1 cellular context compared by ENCODE assay signal in the genomic region with DNA sequence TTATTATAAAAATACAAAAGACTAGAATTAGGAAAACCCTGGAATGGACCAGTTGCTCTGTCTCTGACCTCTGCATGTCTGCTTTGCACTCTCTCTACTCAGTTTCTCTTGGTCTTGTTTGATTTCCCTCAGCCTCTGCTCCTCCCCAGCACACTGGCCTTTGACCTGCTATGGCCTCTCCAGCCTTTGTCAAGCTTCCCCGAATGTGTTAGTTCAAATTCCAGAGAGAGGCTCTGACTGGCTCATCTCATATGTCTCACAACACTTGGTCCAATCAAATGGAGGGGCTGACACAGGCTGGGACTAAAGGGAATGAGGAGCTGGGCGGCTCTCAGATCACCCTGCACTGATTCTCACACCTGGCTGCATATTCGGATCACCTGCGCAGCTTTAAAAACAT.
TF ChIP-seq lines count a peak whose summit lies in the region.

No MANE protein-coding gene starts in this region.

TF ChIP-seq in HepG2, 621 proteins besides CTCF, POLR2A, EP300 and RAD21 (continued from another document):
- TF ChIP-seq HNF1A (IDR thresholded peaks at IDR 0.05; ENCODE audit: low read depth) = no peak
- no peak; the same call in 1 of the 2 replicates for TF ChIP-seq HNF1A (CRISPR knock-in tag; IDR thresholded peaks at IDR 0.05; ENCODE audit: borderline replicate concordance)
- peak; percentile 94 to 96; a peak in 3 of 4 replicates for TF ChIP-seq NR2F1 (CRISPR knock-in tag; IDR thresholded peaks at IDR 0.05)
- no peak for TF ChIP-seq AKAP8 (CRISPR knock-in tag; IDR thresholded peaks at IDR 0.05)
- TF ChIP-seq ZBTB7B (CRISPR knock-in tag; IDR thresholded peaks at IDR 0.05) = no peak
- peak; percentile 77; the same call in 1 of the 2 replicates for TF ChIP-seq TARDBP (CRISPR knock-in tag; IDR thresholded peaks at IDR 0.05)
- TF ChIP-seq CHD4 (IDR thresholded peaks at IDR 0.05; ENCODE audit: borderline replicate concordance, low read length) = no peak
- no peak for TF ChIP-seq HOXD1 (CRISPR knock-in tag; IDR thresholded peaks at IDR 0.05)
- TF ChIP-seq STAT5B (CRISPR knock-in tag; IDR thresholded peaks at IDR 0.05) = no peak
- peak; percentile 94 for TF ChIP-seq FOXM1 (CRISPR knock-in tag; IDR thresholded peaks at IDR 0.05)
- TF ChIP-seq ZNF343 (CRISPR knock-in tag; IDR thresholded peaks at IDR 0.05) = no peak
- TF ChIP-seq KLF16 (CRISPR knock-in tag; IDR thresholded peaks at IDR 0.05) = no peak
- no peak for TF ChIP-seq TAF15 (IDR thresholded peaks at IDR 0.05; ENCODE audit: low read depth, low read length, poor library complexity, severe bottlenecking)
- TF ChIP-seq, protein P1, sequence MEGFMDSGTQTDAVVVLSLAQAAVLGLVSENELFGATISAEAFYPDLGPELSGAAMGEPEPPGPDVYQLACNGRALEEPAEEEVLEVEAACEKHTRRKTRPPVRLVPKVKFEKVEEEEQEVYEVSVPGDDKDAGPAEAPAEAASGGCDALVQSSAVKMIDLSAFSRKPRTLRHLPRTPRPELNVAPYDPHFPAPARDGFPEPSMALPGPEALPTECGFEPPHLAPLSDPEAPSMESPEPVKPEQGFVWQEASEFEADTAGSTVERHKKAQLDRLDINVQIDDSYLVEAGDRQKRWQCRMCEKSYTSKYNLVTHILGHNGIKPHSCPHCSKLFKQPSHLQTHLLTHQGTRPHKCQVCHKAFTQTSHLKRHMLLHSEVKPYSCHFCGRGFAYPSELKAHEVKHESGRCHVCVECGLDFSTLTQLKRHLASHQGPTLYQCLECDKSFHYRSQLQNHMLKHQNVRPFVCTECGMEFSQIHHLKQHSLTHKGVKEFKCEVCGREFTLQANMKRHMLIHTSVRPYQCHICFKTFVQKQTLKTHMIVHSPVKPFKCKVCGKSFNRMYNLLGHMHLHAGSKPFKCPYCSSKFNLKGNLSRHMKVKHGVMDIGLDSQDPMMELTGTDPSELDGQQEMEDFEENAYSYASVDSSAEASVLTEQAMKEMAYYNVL (CRISPR knock-in tag; IDR thresholded peaks at IDR 0.05; ENCODE audit: borderline replicate concordance) = no peak
- no peak for TF ChIP-seq ZNF83 (CRISPR knock-in tag; IDR thresholded peaks at IDR 0.05; ENCODE audit: borderline replicate concordance)
- TF ChIP-seq TBX2 (CRISPR knock-in tag; IDR thresholded peaks at IDR 0.05; ENCODE audit: borderline replicate concordance) = peak; percentile 82; the same call in 1 of the 2 replicates
- peak; percentile 88 for TF ChIP-seq PHF21A (CRISPR knock-in tag; IDR thresholded peaks at IDR 0.05)
- peak; percentile 70 for TF ChIP-seq GATAD2A (CRISPR knock-in tag; IDR thresholded peaks at IDR 0.05)
- TF ChIP-seq, protein P2, sequence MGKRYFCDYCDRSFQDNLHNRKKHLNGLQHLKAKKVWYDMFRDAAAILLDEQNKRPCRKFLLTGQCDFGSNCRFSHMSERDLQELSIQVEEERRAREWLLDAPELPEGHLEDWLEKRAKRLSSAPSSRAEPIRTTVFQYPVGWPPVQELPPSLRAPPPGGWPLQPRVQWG (CRISPR knock-in tag; IDR thresholded peaks at IDR 0.05; ENCODE audit: borderline replicate concordance, low read depth) = no peak
- TF ChIP-seq ATF7 (IDR thresholded peaks at IDR 0.05) = no peak
- no peak for TF ChIP-seq ATF7 (CRISPR knock-in tag; IDR thresholded peaks at IDR 0.05)
- TF ChIP-seq ZNF30 (CRISPR knock-in tag; IDR thresholded peaks at IDR 0.05) = no peak
- TF ChIP-seq, protein P3, sequence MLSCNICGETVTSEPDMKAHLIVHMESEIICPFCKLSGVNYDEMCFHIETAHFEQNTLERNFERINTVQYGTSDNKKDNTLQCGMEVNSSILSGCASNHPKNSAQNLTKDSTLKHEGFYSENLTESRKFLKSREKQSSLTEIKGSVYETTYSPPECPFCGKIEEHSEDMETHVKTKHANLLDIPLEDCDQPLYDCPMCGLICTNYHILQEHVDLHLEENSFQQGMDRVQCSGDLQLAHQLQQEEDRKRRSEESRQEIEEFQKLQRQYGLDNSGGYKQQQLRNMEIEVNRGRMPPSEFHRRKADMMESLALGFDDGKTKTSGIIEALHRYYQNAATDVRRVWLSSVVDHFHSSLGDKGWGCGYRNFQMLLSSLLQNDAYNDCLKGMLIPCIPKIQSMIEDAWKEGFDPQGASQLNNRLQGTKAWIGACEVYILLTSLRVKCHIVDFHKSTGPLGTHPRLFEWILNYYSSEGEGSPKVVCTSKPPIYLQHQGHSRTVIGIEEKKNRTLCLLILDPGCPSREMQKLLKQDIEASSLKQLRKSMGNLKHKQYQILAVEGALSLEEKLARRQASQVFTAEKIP (CRISPR knock-in tag; IDR thresholded peaks at IDR 0.05; ENCODE audit: borderline replicate concordance) = no peak
- no peak for TF ChIP-seq CENPBD1 (CRISPR knock-in tag; IDR thresholded peaks at IDR 0.05; ENCODE audit: borderline replicate concordance, low read depth)
- no peak for TF ChIP-seq SP4 (CRISPR knock-in tag; IDR thresholded peaks at IDR 0.05)
- TF ChIP-seq SOX6 (IDR thresholded peaks at IDR 0.05) = no peak
- TF ChIP-seq SOX6 (CRISPR knock-in tag; IDR thresholded peaks at IDR 0.05) = peak; percentile 93
